Comparison of ENCODE assay signal across 10 cellular contexts in the genomic region with DNA sequence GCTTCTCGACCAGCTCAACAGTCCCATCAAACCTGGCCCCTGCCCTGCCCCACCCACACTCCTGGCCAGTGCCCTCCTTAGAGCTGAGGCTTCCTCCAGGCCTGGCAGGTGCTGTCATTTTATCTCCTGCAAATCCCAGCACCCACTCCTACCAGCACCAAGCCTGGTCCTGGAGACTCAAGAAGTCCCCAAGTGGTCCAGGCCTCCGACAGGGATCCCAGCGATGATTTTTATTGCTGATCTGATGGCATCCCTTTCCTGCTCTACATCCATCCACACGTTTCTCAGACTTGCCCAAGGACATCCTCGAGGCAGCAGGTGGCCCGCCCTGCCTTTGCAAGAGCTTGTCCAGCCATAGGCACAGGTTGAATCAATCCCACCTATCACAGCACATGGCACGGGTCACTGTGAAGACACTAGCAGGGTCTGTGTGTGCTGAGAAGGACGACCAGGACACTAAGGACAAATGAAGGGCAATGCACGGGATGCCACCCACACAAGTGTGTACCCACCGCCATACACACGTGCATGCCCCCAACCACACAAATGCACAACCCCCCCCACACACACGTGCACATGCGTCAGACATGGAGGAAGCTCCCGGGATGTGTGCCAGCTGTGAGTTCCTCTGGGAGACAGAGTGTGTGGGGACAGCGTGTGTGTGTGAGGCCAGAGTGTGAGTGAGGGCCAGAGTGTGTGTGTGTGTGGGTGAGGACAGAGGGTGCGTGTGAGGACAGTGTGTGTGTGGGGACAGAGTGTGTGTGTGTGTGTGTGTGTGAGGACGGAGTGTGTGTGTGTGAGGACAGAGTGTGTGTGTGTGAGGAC.
A peak's percentile ranks its signal among the peaks of the same experiment; 100 is the strongest.
DNase-seq lines count a peak whose midpoint lies in the region; ATAC-seq, FAIRE-seq and TF ChIP-seq lines count a peak whose summit lies in the region.
"Had no signal": no experiment of that assay in that cellular context is flagged by ENCODE, and none has a peak within 500 bp of the region (broad histone marks: within the 10 kb centered on the region; RNA-seq: fewer than 3 reads in every experiment).

No MANE protein-coding gene starts in this region.

- H3K27me3 ChIP-seq in HepG2 (ENCODE audit: control insufficient read depth in 1 of 2, insufficient read depth in 2 of 2, low read length in 2 of 2) (no peaks in the 10 kb centered on the region), suprapubic skin (no peaks in the 10 kb centered on the region), H7 (ENCODE audit: control insufficient read depth, insufficient read depth, low read length) (no peaks in the 10 kb centered on the region)

- H3K9ac ChIP-seq in HepG2 (ENCODE audit: insufficient read depth, low read depth, low read length): no peak overlapping the region

- H3K4me3 ChIP-seq in HFF-Myc (replicated peaks; ENCODE audit: low read depth, low read length) (no peak overlapping the region), HepG2 (replicated peaks in 1 of 3; ENCODE audit: insufficient read depth in 1 of 3, low read depth in 2 of 3, low read length in 3 of 3) (no peak overlapping the region), suprapubic skin (no peak overlapping the region), H7 (ENCODE audit: insufficient read depth, low read depth, low read length) (no peak overlapping the region)

- peaks cover 21% of the 10 kb centered on the region for H3K79me2 ChIP-seq in HepG2 (ENCODE audit: insufficient read depth, low read length)

- no peak overlapping the region for H3K4me2 ChIP-seq in HepG2 (ENCODE audit: low read depth, low read length)

- in situ Hi-C loops in HepG2 (cut with HindIII; ENCODE audit: extremely low pct_ligation_motif_present, low pct_unique_long_range_greater_than_20kb): no loop called here

- intact Hi-C loops in HepG2 (cut with micrococcal nuclease; ENCODE audit: unreplicated experiment): no loop called here

- H3K4me1 ChIP-seq in HepG2 (ENCODE audit: insufficient read depth, low read length): no peaks in the 10 kb centered on the region
- H3K4me1 ChIP-seq in suprapubic skin: peaks cover 16% of the 10 kb centered on the region

- no peak overlapping the region for H2AFZ ChIP-seq in HepG2 (ENCODE audit: low read length)

- no peak for TF ChIP-seq RAD21 in HepG2 (CRISPR knock-in tag; IDR thresholded peaks at IDR 0.05)

- WGBS in HepG2 (ENCODE audit: low lambda C conversion rate): 92% methylated on average over 17 of the region's 17 CpGs
- 52% methylated on average over 15 of the region's 17 CpGs for WGBS in suprapubic skin

- TF ChIP-seq CTCF in HFF-Myc (IDR thresholded peaks at IDR 0.05; ENCODE audit: low read depth, low read length, missing control alignments) (no peak), HepG2 (CRISPR knock-in tag; IDR thresholded peaks at IDR 0.05) (no peak), suprapubic skin (IDR thresholded peaks at IDR 0.05) (no peak)

- no peaks in the 10 kb centered on the region for H4K20me1 ChIP-seq in HepG2 (ENCODE audit: insufficient read depth, low read length)

- H3K36me3 ChIP-seq in HepG2 (replicated peaks in 1 of 2; ENCODE audit: control insufficient read depth in 1 of 2, insufficient read depth in 2 of 2, low read length in 2 of 2) (peaks cover 7 to 18% of the 10 kb centered on the region in 2 experiments; a peak in 3 of 5 replicates), suprapubic skin (no peaks in the 10 kb centered on the region), H7 (replicated peaks; ENCODE audit: control insufficient read depth, insufficient read depth, low read length) (no peaks in the 10 kb centered on the region)

- POLR2A ChIA-PET in HepG2 (lab: Yijun Ruan, JAX): no interaction called here

- DNase-seq in HFF-Myc (ENCODE audit: extremely low read depth, low read depth) (peak; percentile 52), caudate nucleus (lab: John Stamatoyannopoulos, UW) (peak in 3 of 61 donors; percentile 32 to 46 (median 34)), HepG2 (ENCODE audit: low spot score) (no peak), suprapubic skin (ENCODE audit: low spot score in 2 of 2) (peak; percentile 60 to 83), activated gamma-delta T cell (lab: John Stamatoyannopoulos, UW) (no peak), H7 (no peak)
- no peak for DNase-seq in stimulated activated naive CD4-positive, alpha-beta T cell treated with Interleukin-2 at 50 U/mL for 16 hours (lab: John Stamatoyannopoulos, UW)
- DNase-seq: activated naive CD8-positive, alpha-beta T cell treated with anti-CD3 and anti-CD28 coated beads, Interleukin-2, amount 10 ng/mL, durations not matched to agents 7 days and 5 days; NK-92 treated with Interleukin-12 subunit alpha and Interleukin-12 subunit beta, amount 100 ng/mL, for 24 hours had no signal

- TF ChIP-seq POLR2A in HepG2 (IDR thresholded peaks at IDR 0.05; ENCODE audit: insufficient read depth in 1 of 2, low read depth in 2 of 2, low read length in 2 of 2) (no peak), suprapubic skin (IDR thresholded peaks at IDR 0.05) (no peak)

- TF ChIP-seq EP300 in HepG2 (IDR thresholded peaks at IDR 0.05; ENCODE audit: low read depth in 2 of 2, low read length in 2 of 2) (no peak), HepG2 (CRISPR knock-in tag; IDR thresholded peaks at IDR 0.05; ENCODE audit: borderline replicate concordance) (no peak), suprapubic skin (IDR thresholded peaks at IDR 0.05) (no peak)

- H3K27ac ChIP-seq in caudate nucleus (ENCODE audit: low read depth, low read length): peak overlapping the region; percentile 1
- H3K27ac ChIP-seq in HepG2 (ENCODE audit: extremely low read length, insufficient read depth, low read length): no peak overlapping the region
- H3K27ac ChIP-seq in suprapubic skin: peak overlapping the region; percentile 5

- no peak; the same call in 2 of the 3 replicates for ATAC-seq in HepG2

- CTCF ChIA-PET in HepG2 (lab: Yijun Ruan, JAX; ENCODE audit: low intra/inter-chr PET ratio, low total read pairs): no interaction called here

- no peak for FAIRE-seq in HepG2 (lab: Jason Lieb, UNC)
- FAIRE-seq: TTC549 had no signal

- no peaks in the 10 kb centered on the region for H3K9me3 ChIP-seq in HepG2 (ENCODE audit: low read length)
- no peaks in the 10 kb centered on the region for H3K9me3 ChIP-seq in suprapubic skin

- no TSS peak for BruUV-seq in HepG2 (replicated peaks; lab: Mats Ljungman, UMichigan)

TF ChIP-seq in HepG2, 621 proteins besides CTCF, POLR2A, EP300 and RAD21:
- peak; percentile 43 for TF ChIP-seq RBM22 (optimal IDR thresholded peaks at IDR 0.05; ENCODE audit: low read length)
- no peak for TF ChIP-seq GRHL1 (CRISPR knock-in tag; conservative IDR thresholded peaks at IDR 0.05)
- no peak for TF ChIP-seq ZNF557 (CRISPR knock-in tag; IDR thresholded peaks at IDR 0.05)

Comparison
In these comparisons a context has a peak if more than half of its experiments do, and no peak if none do; other contexts are left out.
1. DNase-seq: peak in HFF-Myc (single experiment) and suprapubic skin (2 of 2); none in HepG2 (single experiment), activated gamma-delta T cell (single experiment), H7 (single experiment) and stimulated activated naive CD4-positive, alpha-beta T cell treated with Interleukin-2 at 50 U/mL for 16 hours (single experiment).